In the genomic region with DNA sequence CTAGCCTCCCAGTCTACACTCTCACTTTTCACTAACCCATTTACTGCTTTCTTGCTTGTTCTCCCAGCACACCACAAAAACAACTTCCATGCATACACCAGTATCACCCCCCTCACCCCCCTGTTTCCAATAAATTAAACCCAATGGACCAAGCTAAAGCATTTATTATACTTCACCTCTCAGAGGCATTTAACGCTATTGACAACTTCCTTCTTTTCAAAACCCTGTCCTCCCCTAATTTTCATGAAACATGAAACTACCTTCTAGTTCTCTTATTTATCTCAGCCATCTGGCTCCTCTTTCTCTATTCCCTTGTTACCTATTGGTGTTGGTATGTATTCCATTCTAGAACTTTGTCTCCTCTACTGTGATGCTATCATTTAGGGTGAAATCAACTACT, we compare ENCODE assay signal across 8 cellular contexts. TPM values are rescaled to one million over a fixed set of nuclear protein-coding genes. Genes with fewer than 3 reads are reported as not detected.
DNase-seq lines count a peak whose midpoint lies in the region; ATAC-seq and TF ChIP-seq lines count a peak whose summit lies in the region.

No MANE protein-coding gene starts in this region.

- peaks cover 35% of the 10 kb centered on the region for H3K79me2 ChIP-seq in OCI-LY3 (ENCODE audit: low read length)

- H3K27ac Mint-ChIP-seq in natural killer cell: peak overlapping the region; percentile 88 to 90

- peaks cover 59% of the 10 kb centered on the region for H3K4me1 ChIP-seq in OCI-LY3 (ENCODE audit: low read length)

- H3K9me3 Mint-ChIP-seq in natural killer cell: peaks cover 3 to 6% of the 10 kb centered on the region in 2 donors

- H3K4me1 Mint-ChIP-seq in natural killer cell: peaks cover 82 to 85% of the 10 kb centered on the region in 2 donors

- H3K27me3 Mint-ChIP-seq in natural killer cell (ENCODE audit: low read depth in 2 of 2): no peaks in the 10 kb centered on the region

- no peak overlapping the region for H2AFZ ChIP-seq in OCI-LY3 (ENCODE audit: low read depth, low read length)

- H3K9me3 ChIP-seq in OCI-LY3 (ENCODE audit: insufficient read depth, low read length): no peaks in the 10 kb centered on the region

- ATAC-seq in HG02610 (IDR thresholded peaks at IDR 0.05; ENCODE audit: unreplicated experiment) (peak; percentile 29), natural killer cell (no peak)

- H3K36me3 ChIP-seq in OCI-LY3 (replicated peaks; ENCODE audit: low read depth, low read length): peaks cover 51% of the 10 kb centered on the region

- H4K20me1 ChIP-seq in OCI-LY3 (ENCODE audit: insufficient read depth, low read length): no peaks in the 10 kb centered on the region

- H3K27ac ChIP-seq in OCI-LY3 (ENCODE audit: low read length): peak overlapping the region; percentile 79

- no peaks in the 10 kb centered on the region for H3K27me3 ChIP-seq in OCI-LY3 (ENCODE audit: low read depth, low read length)

- DNase-seq in SIG-M5 treated with dmso at 0.1 percent for 504 hours (lab: John Stamatoyannopoulos, UW; ENCODE audit: unreplicated experiment) (peak; percentile 60), SIG-M5 (lab: John Stamatoyannopoulos, UW) (no peak), natural killer cell (no peak), GM03348 (ENCODE audit: low spot score) (no peak), DMS114 treated with DMSO at 0.1 percent for 48 hours (lab: John Stamatoyannopoulos, UW; ENCODE audit: unreplicated experiment) (no peak), mucosa of gallbladder (ENCODE audit: low spot score) (no peak)

- peak overlapping the region; percentile 61 for H3K4me2 ChIP-seq in OCI-LY3 (ENCODE audit: low read length)

- H3K4me3 ChIP-seq in OCI-LY3 (ENCODE audit: low read length): peak overlapping the region; percentile 29

- H3K36me3 Mint-ChIP-seq in natural killer cell: peaks cover 29% of the 10 kb centered on the region

- intact Hi-C loops in natural killer cell (cut with micrococcal nuclease): no loop called here

- H3K4me3 Mint-ChIP-seq in natural killer cell: peak overlapping the region; percentile 51

- H3K9ac ChIP-seq in OCI-LY3 (ENCODE audit: low read length): peak overlapping the region; percentile 1; the same call in 1 of the 2 replicates

- TF ChIP-seq CTCF in OCI-LY3 (IDR thresholded peaks at IDR 0.05; ENCODE audit: low read depth, low read length) (no peak), natural killer cell (IDR thresholded peaks at IDR 0.05) (no peak)

RNA-seq across cellular contexts. Expression of a gene that starts 32.3 kb away (rescaled TPM):
- total RNA-seq in natural killer cell (1,000 to 10,000 TPM; 1,142 to 1,334 (median 1,200) TPM), mucosa of gallbladder (29.8 TPM)

Comparison
In these comparisons a context has a peak if more than half of its experiments do, and no peak if none do; other contexts are left out.
1. RNA of a gene that starts 32.3 kb away (total RNA-seq): 1,142 to 1,334 TPM in natural killer cell; 29.8 TPM in mucosa of gallbladder (single experiment); every median in the first group is over 10 times any median in the second.